In the genomic region with DNA sequence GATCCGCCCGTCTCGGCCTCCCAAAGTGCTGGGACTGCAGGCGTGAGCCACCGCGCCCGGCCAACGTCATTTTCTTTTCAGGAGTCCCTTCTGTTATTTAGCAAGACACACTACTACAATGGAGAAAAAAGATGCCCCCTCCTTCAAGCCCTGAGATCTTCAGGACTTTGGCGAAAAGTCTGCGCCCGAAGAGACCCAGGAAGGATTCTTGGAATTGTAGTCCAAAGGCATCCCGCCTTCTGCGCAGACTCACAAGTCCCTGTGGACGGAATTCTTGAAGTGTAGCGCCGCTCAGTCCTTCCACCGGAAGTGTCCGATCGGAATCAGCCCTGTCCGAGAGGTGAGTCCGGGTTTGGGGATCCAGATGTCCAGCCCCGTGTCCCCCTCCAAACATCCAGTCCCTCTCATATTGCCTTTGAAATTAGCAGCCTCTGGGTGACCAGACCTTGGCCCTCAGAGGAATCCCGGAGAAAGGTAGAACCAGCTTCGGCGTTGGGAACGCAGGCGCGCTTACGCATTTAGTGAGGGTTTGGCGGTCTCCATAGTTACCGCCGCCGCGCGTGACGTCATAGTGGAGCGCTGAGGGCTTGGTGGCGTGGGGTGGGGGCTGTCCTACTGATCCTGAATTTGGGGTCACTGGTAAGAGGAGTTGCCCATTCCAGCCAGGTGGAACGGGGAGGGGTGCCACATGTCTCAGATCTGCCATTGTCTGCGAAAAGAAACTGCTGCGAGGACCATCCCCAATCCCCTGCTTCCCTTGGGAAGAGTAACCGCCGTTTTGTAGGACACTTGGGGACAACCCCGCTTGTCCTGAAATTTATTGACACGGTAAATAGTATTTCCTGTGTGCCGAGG, we compare ENCODE assay signal across 8 cellular contexts. TPM values are rescaled to one million over a fixed set of nuclear protein-coding genes. Genes with fewer than 3 reads are reported as not detected.
A peak's percentile ranks its signal among the peaks of the same experiment; 100 is the strongest.
DNase-seq lines count a peak whose midpoint lies in the region; ATAC-seq lines count a peak whose summit lies in the region.

No MANE protein-coding gene starts in this region.

- no peaks in the 10 kb centered on the region for H3K9me3 Mint-ChIP-seq in activated T-cell treated with anti-CD3 and anti-CD28 coated beads, Interleukin-2, amount 50 U/mL, for 4 hours

- H3K4me3 Mint-ChIP-seq in activated T-cell treated with anti-CD3 and anti-CD28 coated beads, Interleukin-2, amount 50 U/mL, for 4 hours = peak overlapping the region; percentile 97

- peaks cover 19% of the 10 kb centered on the region for H3K36me3 Mint-ChIP-seq in activated T-cell treated with anti-CD3 and anti-CD28 coated beads, Interleukin-2, amount 50 U/mL, for 4 hours (ENCODE audit: insufficient read depth)

- ATAC-seq in GM21717 (IDR thresholded peaks at IDR 0.05; ENCODE audit: unreplicated experiment) = peak; percentile 77
- peak; percentile 83 to 85 for ATAC-seq in activated T-cell treated with anti-CD3 and anti-CD28 coated beads, Interleukin-2, amount 50 U/mL, for 4 hours

- H3K27ac ChIP-seq in esophagus (ENCODE audit: low read depth in 2 of 2, low read length in 1 of 2) (peak overlapping the region; percentile 89), mucosa of rectum (ENCODE audit: low read depth in 2 of 2, low read length in 2 of 2) (peak overlapping the region; percentile 93 to 94)

- H3K9me3 ChIP-seq in esophagus (ENCODE audit: control insufficient read depth in 2 of 2, insufficient read depth in 1 of 2, low read depth in 1 of 2, low read length in 1 of 2) (no peaks in the 10 kb centered on the region), mucosa of rectum (ENCODE audit: control insufficient read depth in 2 of 2, low read length in 2 of 2) (no peaks in the 10 kb centered on the region)

- H3K27me3 Mint-ChIP-seq in activated T-cell treated with anti-CD3 and anti-CD28 coated beads, Interleukin-2, amount 50 U/mL, for 4 hours (ENCODE audit: low read depth) = no peaks in the 10 kb centered on the region

- H3K4me1 ChIP-seq in esophagus (ENCODE audit: control insufficient read depth in 2 of 2, insufficient read depth in 2 of 2, low read length in 1 of 2) (peaks cover 0 to 2% of the 10 kb centered on the region in 2 donors), mucosa of rectum (ENCODE audit: control insufficient read depth in 2 of 2, insufficient read depth in 2 of 2, low read length in 2 of 2) (peaks cover 5 to 10% of the 10 kb centered on the region in 2 donors)

- H3K27me3 ChIP-seq in esophagus (ENCODE audit: control insufficient read depth in 1 of 2, insufficient read depth in 2 of 2, low read length in 2 of 2) (no peaks in the 10 kb centered on the region), mucosa of rectum (ENCODE audit: control insufficient read depth in 2 of 2, insufficient read depth in 2 of 2, low read length in 2 of 2) (no peaks in the 10 kb centered on the region)

- H3K9ac ChIP-seq in mucosa of rectum (ENCODE audit: low read depth in 1 of 2, low read length in 2 of 2) = peak overlapping the region; percentile 83 to 97

- DNase-seq in DMS153 (lab: John Stamatoyannopoulos, UW) (peak; percentile 91), OCI-M2 (lab: John Stamatoyannopoulos, UW; ENCODE audit: unreplicated experiment) (peak; percentile 86)
- DNase-seq in Jurkat, Clone E6-1 (ENCODE audit: low read depth, low spot score) = peak; percentile 92
- DNase-seq in activated T-cell treated with anti-CD3 and anti-CD28 coated beads, Interleukin-2, amount 50 U/mL, for 4 hours = peak; percentile 88
- peak; percentile 82 for DNase-seq in stimulated activated CD8-positive, alpha-beta memory T cell treated with anti-CD3 and anti-CD28 coated beads, Interleukin-4, amount 100 ng/mL, for 24 hours (ENCODE audit: low read depth)

- WGBS in esophagus, 2 donors = 1% methylated on average over 46 of the region's 46 CpGs

- H3K4me1 Mint-ChIP-seq in activated T-cell treated with anti-CD3 and anti-CD28 coated beads, Interleukin-2, amount 50 U/mL, for 4 hours (ENCODE audit: low read depth) = peaks cover 31% of the 10 kb centered on the region

- peaks cover 0 to 3% of the 10 kb centered on the region in 2 donors for H3K36me3 ChIP-seq in esophagus (ENCODE audit: control insufficient read depth in 2 of 2, insufficient read depth in 2 of 2, low read length in 1 of 2)
- peaks cover 0 to 7% of the 10 kb centered on the region in 2 donors for H3K36me3 ChIP-seq in mucosa of rectum (ENCODE audit: control insufficient read depth in 2 of 2, insufficient read depth in 2 of 2, low read length in 2 of 2)

- peak overlapping the region; percentile 72 for H3K4me3 ChIP-seq in Jurkat, Clone E6-1 (ENCODE audit: low read length)
- H3K4me3 ChIP-seq in esophagus (ENCODE audit: low read depth in 1 of 2, low read length in 2 of 2) (peak overlapping the region; percentile 67 to 75), mucosa of rectum (ENCODE audit: low read length in 2 of 2) (peak overlapping the region; percentile 92 to 99)

RNA-seq across cellular contexts. Expression of a gene that starts 0.5 kb away (rescaled TPM):
- not detected for polyA plus RNA-seq in Jurkat, Clone E6-1 (2012; ENCODE audit: insufficient read depth, insufficient read length)
- total RNA-seq in activated T-cell treated with anti-CD3 and anti-CD28 coated beads, Interleukin-2, amount 50 U/mL, for 4 hours = 1 to 10 TPM; 2.0 to 2.1 (median 2.0) TPM
- polyA plus RNA-seq in esophagus = 1 to 10 TPM; 1.8 to 3.0 TPM

RNA-seq across cellular contexts. Expression of a gene that starts 43.6 kb away (rescaled TPM):
- not detected for polyA plus RNA-seq in Jurkat, Clone E6-1 (2012; ENCODE audit: insufficient read depth, insufficient read length)
- total RNA-seq in activated T-cell treated with anti-CD3 and anti-CD28 coated beads, Interleukin-2, amount 50 U/mL, for 4 hours = 1 to 10 TPM; 3.8 to 4.7 (median 3.9) TPM
- polyA plus RNA-seq in esophagus = 1 to 10 TPM; 3.7 to 6.3 TPM

Comparison
In these comparisons a context has a peak if more than half of its experiments do, and no peak if none do; other contexts are left out.
1. Peak in every context shown above with its lines: DNase-seq, ATAC-seq, H3K4me3 ChIP-seq and H3K27ac ChIP-seq.